11 cellular contexts compared by ENCODE assay signal in genomic region chr3:114659109-114660081, GRCh38.
DNase-seq lines count a peak whose midpoint lies in the region; ATAC-seq and TF ChIP-seq lines count a peak whose summit lies in the region.
"Had no signal": no experiment of that assay in that cellular context is flagged by ENCODE, and none has a peak within 500 bp of the region (broad histone marks: within the 10 kb centered on the region; RNA-seq: fewer than 3 reads in every experiment).

No MANE protein-coding gene starts in this region.

- H3K27me3 Mint-ChIP-seq in nephron progenitor cell (ENCODE audit: low read depth, poor library complexity): no peaks in the 10 kb centered on the region

- no peaks in the 10 kb centered on the region for H3K36me3 ChIP-seq in vagina

- TF ChIP-seq CTCF in fibroblast of villous mesenchyme (IDR thresholded peaks at IDR 0.05; ENCODE audit: insufficient read depth, low read depth, low read length) (no peak), nephron progenitor cell (IDR thresholded peaks at IDR 0.05) (no peak), vagina (IDR thresholded peaks at IDR 0.05) (no peak)

- no peaks in the 10 kb centered on the region for H3K36me3 Mint-ChIP-seq in nephron progenitor cell (ENCODE audit: low read depth)

- no peaks in the 10 kb centered on the region for H3K9me3 ChIP-seq in vagina

- TF ChIP-seq POLR2A in vagina (IDR thresholded peaks at IDR 0.05): no peak

- peak overlapping the region; percentile 38 for H3K27ac Mint-ChIP-seq in nephron progenitor cell

- no peaks in the 10 kb centered on the region for H3K27me3 ChIP-seq in vagina

- H3K9me3 Mint-ChIP-seq in nephron progenitor cell: peaks cover 8% of the 10 kb centered on the region

- DNase-seq in fibroblast of villous mesenchyme (ENCODE audit: low read depth) (peak; percentile 36), nephron progenitor cell (no peak), vagina (ENCODE audit: extremely low spot score in 2 of 2) (no peak), left colon (no peak), amygdala (lab: John Stamatoyannopoulos, UW) (no peak), NCI-H2171 treated with DMSO at 0.1 percent for 48 hours (lab: John Stamatoyannopoulos, UW) (no peak)
- DNase-seq: activated T-cell treated with anti-CD3 and anti-CD28 coated beads, Interleukin-2, amount 50 U/mL, for 4 hours; DND-41; NCI-H1092; T1000 had no signal

- peaks cover 7% of the 10 kb centered on the region for H3K4me1 Mint-ChIP-seq in nephron progenitor cell

- H3K4me1 ChIP-seq in vagina: peaks cover 26% of the 10 kb centered on the region

- ATAC-seq in SK-N-SH treated with all-trans-retinoic acid at 6 μM for 48 hours (peak; percentile 33; the same call in 2 of the 3 replicates), left colon (no peak)
- ATAC-seq: activated T-cell treated with anti-CD3 and anti-CD28 coated beads, Interleukin-2, amount 50 U/mL, for 4 hours had no signal

- intact Hi-C loops in vagina (cut with DNase I): no loop called here
- intact Hi-C loops in left colon (cut with DNase I, micrococcal nuclease): no loop called here

- no peak overlapping the region for H3K4me3 Mint-ChIP-seq in nephron progenitor cell
- H3K4me3 Mint-ChIP-seq: activated T-cell treated with anti-CD3 and anti-CD28 coated beads, Interleukin-2, amount 50 U/mL, for 4 hours had no signal

- H3K27ac ChIP-seq in vagina: peak overlapping the region; percentile 76

- H3K4me3 ChIP-seq in fibroblast of villous mesenchyme (ENCODE audit: low read depth, low read length) (no peak overlapping the region), vagina (no peak overlapping the region)

TF ChIP-seq in SK-N-SH treated with all-trans-retinoic acid at 6 μM for 48 hours, 23 proteins besides CTCF, POLR2A, EP300 and RAD21:
- TF ChIP-seq ARNTL (CRISPR knock-in tag; IDR thresholded peaks at IDR 0.05; ENCODE audit: borderline replicate concordance, low read depth) (no peak), TCF4 (CRISPR knock-in tag; IDR thresholded peaks at IDR 0.05; ENCODE audit: borderline replicate concordance) (no peak), TOX (CRISPR knock-in tag; IDR thresholded peaks at IDR 0.05; ENCODE audit: borderline replicate concordance) (no peak), ZNF70 (CRISPR knock-in tag; IDR thresholded peaks at IDR 0.05) (no peak), SNAI2 (CRISPR knock-in tag; IDR thresholded peaks at IDR 0.05) (no peak), ISL1 (CRISPR knock-in tag; IDR thresholded peaks at IDR 0.05) (no peak), ZFP30 (CRISPR knock-in tag; IDR thresholded peaks at IDR 0.05) (no peak)
